Comparison of ENCODE assay signal across 23 cellular contexts in the genomic region with DNA sequence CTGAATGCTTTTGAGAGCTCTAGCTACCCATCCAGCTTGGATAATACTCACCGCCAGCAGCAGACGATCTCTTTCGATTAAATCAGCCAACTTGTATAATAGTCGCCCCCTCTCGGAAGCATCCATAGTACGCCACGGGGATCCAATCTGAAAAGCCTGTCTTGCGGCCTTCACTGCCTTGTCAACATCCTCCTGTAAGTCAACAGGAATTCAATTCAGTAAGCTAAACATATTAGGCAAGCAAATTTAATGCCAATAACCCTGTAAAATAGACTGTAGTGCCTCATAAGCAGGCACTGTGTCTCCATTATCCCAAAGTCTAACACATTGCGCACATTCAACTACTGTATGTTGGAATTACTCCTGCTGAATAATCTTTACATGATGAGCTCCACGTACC. TPM values are rescaled to one million over a fixed set of nuclear protein-coding genes. Genes with fewer than 3 reads are reported as not detected.
"Had no signal": no experiment of that assay in that cellular context is flagged by ENCODE, and none has a peak within 500 bp of the region (broad histone marks: within the 10 kb centered on the region; RNA-seq: fewer than 3 reads in every experiment).

No MANE protein-coding gene starts in this region.

- H3K27ac ChIP-seq: dorsolateral prefrontal cortex, left ventricle myocardium inferior, right atrium auricular region, stomach, upper lobe of left lung had no signal

- H3K27me3 Mint-ChIP-seq: activated CD8-positive, alpha-beta T cell treated with anti-CD3 and anti-CD28 coated beads for 36 hours had no signal

- H3K36me3 Mint-ChIP-seq: activated naive CD8-positive, alpha-beta T cell treated with anti-CD3 and anti-CD28 coated beads, Interleukin-2, amount 10 ng/mL, durations not matched to agents 7 days and 5 days had no signal

- H3K27ac Mint-ChIP-seq: activated CD4-positive, alpha-beta T cell treated with anti-CD3 and anti-CD28 coated beads, Interleukin-2, amount 10 ng/mL, durations not matched to agents 24 days and 14 days; activated CD8-positive, alpha-beta T cell treated with anti-CD3 and anti-CD28 coated beads for 36 hours; activated naive CD8-positive, alpha-beta T cell treated with anti-CD3 and anti-CD28 coated beads, Interleukin-2, amount 10 ng/mL, durations not matched to agents 7 days and 5 days; activated T-helper 2 cell treated with anti-CD3 and anti-CD28 coated beads, Interferon-gamma antibody, Interleukin-2, Interleukin-4, amounts not matched to agents 10 μg/mL and 5 μg/mL and 100 μg/mL, durations not matched to agents 14 hours and 24 hours and 36 hours; nephron progenitor cell had no signal

- H3K4me3 ChIP-seq: dorsolateral prefrontal cortex, left ventricle myocardium inferior, right atrium auricular region, stomach, upper lobe of left lung had no signal

- H3K27me3 ChIP-seq: dorsolateral prefrontal cortex, right atrium auricular region, stomach, upper lobe of left lung had no signal

- H3K4me1 ChIP-seq: left ventricle myocardium inferior, right atrium auricular region had no signal

- DNase-seq: activated CD4-positive, alpha-beta T cell treated with anti-CD3 and anti-CD28 coated beads, Interleukin-2, amount 10 ng/mL, durations not matched to agents 24 days and 14 days; activated CD8-positive, alpha-beta T cell treated with anti-CD3 and anti-CD28 coated beads for 36 hours; activated naive CD4-positive, alpha-beta T cell treated with Interleukin-2 at 50 U/mL for 16 hours; activated naive CD8-positive, alpha-beta T cell treated with anti-CD3 and anti-CD28 coated beads, Interleukin-2, amount 10 ng/mL, durations not matched to agents 7 days and 5 days; activated T-cell treated with anti-CD3 and anti-CD28 coated beads, Interleukin-2, amount 50 U/mL, for 1 hour; amygdala; caudate nucleus; dorsolateral prefrontal cortex; glutamatergic neuron; hippocampal formation; kidney; left ventricle myocardium inferior; mammary epithelial cell; nephron progenitor cell; occipital lobe; small intestine; stimulated activated CD4-positive, alpha-beta T cell treated with anti-CD3 and anti-CD28 coated beads, Interleukin-15, amount 100 ng/mL, for 24 hours; stimulated activated CD4-positive, alpha-beta T cell treated with anti-CD3 and anti-CD28 coated beads, Interleukin-2, amount 100 ng/mL, for 48 hours; stomach; T-helper 9 cell; upper lobe of left lung had no signal

- H3K4me3 Mint-ChIP-seq: activated CD4-positive, alpha-beta T cell treated with anti-CD3 and anti-CD28 coated beads, Interleukin-2, amount 10 ng/mL, durations not matched to agents 24 days and 14 days; activated CD8-positive, alpha-beta T cell treated with anti-CD3 and anti-CD28 coated beads for 36 hours; activated naive CD8-positive, alpha-beta T cell treated with anti-CD3 and anti-CD28 coated beads, Interleukin-2, amount 10 ng/mL, durations not matched to agents 7 days and 5 days; nephron progenitor cell had no signal

- H3K9me3 Mint-ChIP-seq: activated CD4-positive, alpha-beta T cell treated with anti-CD3 and anti-CD28 coated beads, Interleukin-2, amount 10 ng/mL, durations not matched to agents 24 days and 14 days; activated CD8-positive, alpha-beta T cell treated with anti-CD3 and anti-CD28 coated beads for 36 hours; activated naive CD8-positive, alpha-beta T cell treated with anti-CD3 and anti-CD28 coated beads, Interleukin-2, amount 10 ng/mL, durations not matched to agents 7 days and 5 days; activated T-helper 2 cell treated with anti-CD3 and anti-CD28 coated beads, Interferon-gamma antibody, Interleukin-2, Interleukin-4, amounts not matched to agents 10 μg/mL and 5 μg/mL and 100 μg/mL, durations not matched to agents 14 hours and 24 hours and 36 hours; nephron progenitor cell had no signal

- H3K36me3 ChIP-seq: left ventricle myocardium inferior, right atrium auricular region had no signal

- H3K4me1 Mint-ChIP-seq: activated CD4-positive, alpha-beta T cell treated with anti-CD3 and anti-CD28 coated beads, Interleukin-2, amount 10 ng/mL, durations not matched to agents 24 days and 14 days; activated naive CD8-positive, alpha-beta T cell treated with anti-CD3 and anti-CD28 coated beads, Interleukin-2, amount 10 ng/mL, durations not matched to agents 7 days and 5 days; nephron progenitor cell had no signal

- H3K9me3 ChIP-seq: left ventricle myocardium inferior, right atrium auricular region, stomach, upper lobe of left lung had no signal

- ATAC-seq: activated CD8-positive, alpha-beta T cell treated with anti-CD3 and anti-CD28 coated beads for 36 hours had no signal

RNA-seq across cellular contexts. Expression of gene ALDH1A1, which starts 22.0 kb away (rescaled TPM):
- total RNA-seq: activated CD4-positive, alpha-beta T cell treated with anti-CD3 and anti-CD28 coated beads, Interleukin-2, amount 10 ng/mL, durations not matched to agents 24 days and 14 days; activated CD8-positive, alpha-beta T cell treated with anti-CD3 and anti-CD28 coated beads for 36 hours; activated T-helper 2 cell treated with anti-CD3 and anti-CD28 coated beads, Interferon-gamma antibody, Interleukin-2, Interleukin-4, amounts not matched to agents 10 μg/mL and 5 μg/mL and 100 μg/mL, durations not matched to agents 14 hours and 24 hours and 36 hours had no signal
